Comparison of ENCODE assay signal across 30 cellular contexts in genomic region chr4:6765703-6766102, GRCh38.
"Had no signal": no experiment of that assay in that cellular context is flagged by ENCODE, and none has a peak within 500 bp of the region (broad histone marks: within the 10 kb centered on the region; RNA-seq: fewer than 3 reads in every experiment).

No MANE protein-coding gene starts in this region.

- DNase-seq: hippocampal formation; kidney; left colon; left ventricle myocardium inferior; mesendoderm; naive B cell; natural killer cell; nephron progenitor cell; occipital lobe; ovary; right lobe of liver; stimulated activated CD4-positive, alpha-beta T cell treated with anti-CD3 and anti-CD28 coated beads, Interleukin-1b, Interleukin-23, amount 100 ng/mL, for 48 hours; stimulated activated CD4-positive, alpha-beta T cell treated with anti-CD3 and anti-CD28 coated beads, Interleukin-2, amount 100 ng/mL, for 48 hours; stimulated activated CD4-positive, alpha-beta T cell treated with anti-CD3 and anti-CD28 coated beads, Interleukin-4, amount 100 ng/mL, for 4 hours; stimulated activated CD8-positive, alpha-beta memory T cell treated with anti-CD3 and anti-CD28 coated beads, Interleukin-4, amount 100 ng/mL, for 48 hours; stimulated activated naive CD4-positive, alpha-beta T cell treated with Interleukin-2 at 50 U/mL for 16 hours; stimulated activated naive CD8-positive, alpha-beta T cell treated with anti-CD3 and anti-CD28 coated beads, Interleukin-15, amount 100 ng/mL, for 72 hours; substantia nigra; upper lobe of left lung had no signal

- H3K4me1 Mint-ChIP-seq: naive B cell; stimulated activated memory B cell treated with anti-CD40 and anti-IgM and Interleukin-4, amounts not matched to agents 10 μg/mL and 1 μg/mL and 100 μg/mL, for 72 hours had no signal

- H3K36me3 ChIP-seq: left ventricle myocardium inferior, neural progenitor cell, neutrophil, ovary, right atrium auricular region, right lobe of liver, tibial nerve, upper lobe of left lung, vagina had no signal

- H3K9me3 Mint-ChIP-seq: mesothelial cell of epicardium; naive B cell; natural killer cell; nephron progenitor cell; neural progenitor cell; stimulated activated memory B cell treated with anti-CD40 and anti-IgM and Interleukin-4, amounts not matched to agents 10 μg/mL and 1 μg/mL and 100 μg/mL, for 72 hours; stimulated activated naive CD8-positive, alpha-beta T cell treated with anti-CD3 and anti-CD28 coated beads, Interleukin-15, amount 100 ng/mL, for 72 hours had no signal

- H3K4me2 ChIP-seq: neural progenitor cell, smooth muscle cell had no signal

- H3K9me3 ChIP-seq: left ventricle myocardium inferior, neutrophil, ovary, right atrium auricular region, right lobe of liver, tibial nerve, upper lobe of left lung, vagina had no signal

- H3K27me3 ChIP-seq: neural progenitor cell, ovary, right atrium auricular region, right lobe of liver, tibial nerve, upper lobe of left lung, vagina had no signal

- H2AFZ ChIP-seq: neural progenitor cell had no signal

- H3K4me3 ChIP-seq: left ventricle myocardium inferior, lung, neural progenitor cell, ovary, right atrium auricular region, right lobe of liver, smooth muscle cell, tibial nerve, upper lobe of left lung, vagina had no signal

- H3K27ac Mint-ChIP-seq: mesothelial cell of epicardium; natural killer cell; nephron progenitor cell; neural progenitor cell; progenitor cell of endocrine pancreas; stimulated activated memory B cell treated with anti-CD40 and anti-IgM and Interleukin-4, amounts not matched to agents 10 μg/mL and 1 μg/mL and 100 μg/mL, for 72 hours; stimulated activated naive CD8-positive, alpha-beta T cell treated with anti-CD3 and anti-CD28 coated beads, Interleukin-15, amount 100 ng/mL, for 72 hours had no signal

- FAIRE-seq: islet of Langerhans, kidney had no signal

- H3K4me3 Mint-ChIP-seq: mesothelial cell of epicardium; natural killer cell; nephron progenitor cell; stimulated activated memory B cell treated with anti-CD40 and anti-IgM and Interleukin-4, amounts not matched to agents 10 μg/mL and 1 μg/mL and 100 μg/mL, for 72 hours; stimulated activated naive CD8-positive, alpha-beta T cell treated with anti-CD3 and anti-CD28 coated beads, Interleukin-15, amount 100 ng/mL, for 72 hours had no signal

- H3K9ac ChIP-seq: neural progenitor cell had no signal

- H3K27me3 Mint-ChIP-seq: stimulated activated naive CD8-positive, alpha-beta T cell treated with anti-CD3 and anti-CD28 coated beads, Interleukin-15, amount 100 ng/mL, for 72 hours had no signal

- H3K4me1 ChIP-seq: right lobe of liver had no signal

- H3K27ac ChIP-seq: left ventricle myocardium inferior, neural progenitor cell, neutrophil, ovary, right atrium auricular region, right lobe of liver, tibial nerve, upper lobe of left lung, vagina had no signal

- H3K36me3 Mint-ChIP-seq: mesothelial cell of epicardium; naive B cell; natural killer cell; neural progenitor cell; stimulated activated memory B cell treated with anti-CD40 and anti-IgM and Interleukin-4, amounts not matched to agents 10 μg/mL and 1 μg/mL and 100 μg/mL, for 72 hours had no signal
